Comparison of ENCODE assay signal across 16 cellular contexts in the genomic region with DNA sequence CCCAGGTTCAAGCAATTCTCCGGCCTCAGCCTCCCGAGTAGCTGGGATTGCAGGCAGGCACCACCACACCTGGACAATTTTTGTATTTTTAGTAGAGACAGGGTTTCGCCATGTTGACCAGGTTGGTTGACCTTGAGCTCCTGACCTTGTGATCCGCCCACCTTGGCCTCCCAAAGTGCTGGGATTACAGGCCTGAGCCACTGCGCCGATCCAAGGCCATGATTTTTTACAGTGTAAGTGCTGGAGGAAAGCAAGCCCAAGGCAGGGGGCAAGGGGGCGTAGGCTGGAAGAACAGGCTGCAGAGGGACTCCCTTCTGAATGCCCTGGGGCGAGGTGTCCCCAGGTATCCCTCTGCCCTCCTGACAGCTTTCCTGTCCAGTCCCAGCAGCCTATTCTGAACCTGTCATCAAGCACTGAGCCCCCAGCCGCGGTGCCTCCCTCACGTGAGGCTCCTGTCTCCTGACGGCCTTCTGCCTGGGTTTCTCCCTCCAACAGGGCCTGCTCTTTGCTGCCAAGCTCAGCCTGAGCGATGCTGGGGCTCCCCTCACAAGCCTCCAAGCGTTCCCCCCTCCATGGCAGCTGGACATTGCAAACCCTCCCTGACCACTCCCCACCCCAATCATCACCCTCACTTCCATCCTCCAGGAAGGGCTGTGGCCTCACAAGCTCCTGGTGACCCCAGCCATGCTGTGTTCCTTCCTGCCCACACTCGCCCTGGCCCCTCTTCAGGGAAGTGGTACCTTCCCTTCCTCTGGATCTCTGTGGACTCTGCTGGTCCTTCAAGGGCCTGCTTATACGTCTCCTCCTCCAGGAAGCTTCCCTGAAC. TPM values are rescaled to one million over a fixed set of nuclear protein-coding genes. Genes with fewer than 3 reads are reported as not detected.
DNase-seq lines count a peak whose midpoint lies in the region; ATAC-seq and TF ChIP-seq lines count a peak whose summit lies in the region.
"Had no signal": no experiment of that assay in that cellular context is flagged by ENCODE, and none has a peak within 500 bp of the region (broad histone marks: within the 10 kb centered on the region; RNA-seq: fewer than 3 reads in every experiment).

No MANE protein-coding gene starts in this region.

- peaks cover 7 to 8% of the 10 kb centered on the region in 2 donors for H3K4me1 ChIP-seq in left lung
- H3K4me1 ChIP-seq: HAP-1 had no signal

- H3K9me3 Mint-ChIP-seq in CD4-positive, alpha-beta T cell: no peaks in the 10 kb centered on the region
- H3K9me3 Mint-ChIP-seq in IgD-negative memory B cell (no peaks in the 10 kb centered on the region), neural crest cell (no peaks in the 10 kb centered on the region)
- no peaks in the 10 kb centered on the region for H3K9me3 Mint-ChIP-seq in dendritic cell treated with granulocyte-macrophage colony-stimulating factor and Interleukin-4, amounts not matched to agents 40 ng/mL and 50 ng/mL, for 4 days
- H3K9me3 Mint-ChIP-seq in activated T-helper 1 cell treated with anti-CD3 and anti-CD28 coated beads, Interleukin-12 subunit alpha, Interleukin-12 subunit beta, Interleukin-2, Interleukin-4 antibody, amounts not matched to agents 30 ng/mL and 10 ng/mL and 1 ng/mL, durations not matched to agents 14 hours and 24 hours and 36 hours: no peaks in the 10 kb centered on the region

- peaks cover 68% of the 10 kb centered on the region for H3K4me1 Mint-ChIP-seq in CD4-positive, alpha-beta T cell (ENCODE audit: low read depth)
- peaks cover 6 to 20% (median 13%) of the 10 kb centered on the region in 3 donors for H3K4me1 Mint-ChIP-seq in IgD-negative memory B cell
- H3K4me1 Mint-ChIP-seq in dendritic cell treated with granulocyte-macrophage colony-stimulating factor and Interleukin-4, amounts not matched to agents 40 ng/mL and 50 ng/mL, for 4 days (ENCODE audit: low read depth): peaks cover 64% of the 10 kb centered on the region
- H3K4me1 Mint-ChIP-seq in neural crest cell: peaks cover 20% of the 10 kb centered on the region
- H3K4me1 Mint-ChIP-seq in activated T-helper 1 cell treated with anti-CD3 and anti-CD28 coated beads, Interleukin-12 subunit alpha, Interleukin-12 subunit beta, Interleukin-2, Interleukin-4 antibody, amounts not matched to agents 30 ng/mL and 10 ng/mL and 1 ng/mL, durations not matched to agents 14 hours and 24 hours and 36 hours (ENCODE audit: low read depth): peaks cover 41% of the 10 kb centered on the region

- no peak overlapping the region for H3K27ac ChIP-seq in CD4-positive, alpha-beta T cell (ENCODE audit: low read depth, low read length)
- no peak overlapping the region for H3K27ac ChIP-seq in left lung
- H3K27ac ChIP-seq: SK-N-MC had no signal

- H3K9me3 ChIP-seq in CD4-positive, alpha-beta T cell (ENCODE audit: control insufficient read depth, low read length): no peaks in the 10 kb centered on the region
- no peaks in the 10 kb centered on the region for H3K9me3 ChIP-seq in left lung
- H3K9me3 ChIP-seq: HAP-1 had no signal

- no peaks in the 10 kb centered on the region for H3K36me3 ChIP-seq in left lung
- H3K36me3 ChIP-seq: HAP-1 had no signal

- intact Hi-C loops in CD4-positive, alpha-beta T cell (cut with DNase I, micrococcal nuclease): no loop called here
- intact Hi-C loops in dendritic cell treated with granulocyte-macrophage colony-stimulating factor and Interleukin-4, amounts not matched to agents 40 ng/mL and 50 ng/mL, for 4 days (cut with micrococcal nuclease): no loop called here
- intact Hi-C loops in left lung (cut with DNase I): no loop called here
- intact Hi-C loops in activated T-helper 1 cell treated with anti-CD3 and anti-CD28 coated beads, Interleukin-12 subunit alpha, Interleukin-12 subunit beta, Interleukin-2, Interleukin-4 antibody, amounts not matched to agents 30 ng/mL and 10 ng/mL and 1 ng/mL, durations not matched to agents 14 hours and 24 hours and 36 hours (cut with micrococcal nuclease): no loop called here

- no peak for DNase-seq in CD4-positive, alpha-beta T cell
- DNase-seq in neural crest cell (ENCODE audit: low read depth, low spot score) (no peak), left lung (no peak), SIG-M5 treated with dmso at 0.1 percent for 504 hours (lab: John Stamatoyannopoulos, UW; ENCODE audit: unreplicated experiment) (no peak)
- no peak for DNase-seq in activated T-helper 1 cell treated with anti-CD3 and anti-CD28 coated beads, Interleukin-12 subunit alpha, Interleukin-12 subunit beta, Interleukin-2, Interleukin-4 antibody, amounts not matched to agents 30 ng/mL and 10 ng/mL and 1 ng/mL, durations not matched to agents 14 hours and 24 hours and 36 hours (ENCODE audit: low spot score)
- DNase-seq: ACHN, NCI-H1930, NCI-H2171, NCI-H446, NCI-H69, RPMI8226 had no signal

- no peak for ATAC-seq in CD4-positive, alpha-beta T cell (ENCODE audit: poor library complexity)
- no peak for ATAC-seq in left lung

- POLR2A ChIA-PET in CD4-positive, alpha-beta T cell (lab: Charles Lee): interaction anchor here (0.8 to 8.6 kb wide), 4 partner anchors 13 to 30 kb away, joined by 3 to 217 read pairs (median 12); no protein-coding TSS in a partner anchor

- CTCF ChIA-PET in CD4-positive, alpha-beta T cell (lab: Charles Lee): no interaction called here

- no peaks in the 10 kb centered on the region for H3K27me3 Mint-ChIP-seq in CD4-positive, alpha-beta T cell
- H3K27me3 Mint-ChIP-seq in IgD-negative memory B cell: no peaks in the 10 kb centered on the region
- H3K27me3 Mint-ChIP-seq in dendritic cell treated with granulocyte-macrophage colony-stimulating factor and Interleukin-4, amounts not matched to agents 40 ng/mL and 50 ng/mL, for 4 days: peaks cover 26% of the 10 kb centered on the region
- H3K27me3 Mint-ChIP-seq in neural crest cell (ENCODE audit: low read depth): no peaks in the 10 kb centered on the region
- peaks cover 2% of the 10 kb centered on the region for H3K27me3 Mint-ChIP-seq in activated T-helper 1 cell treated with anti-CD3 and anti-CD28 coated beads, Interleukin-12 subunit alpha, Interleukin-12 subunit beta, Interleukin-2, Interleukin-4 antibody, amounts not matched to agents 30 ng/mL and 10 ng/mL and 1 ng/mL, durations not matched to agents 14 hours and 24 hours and 36 hours (ENCODE audit: insufficient read depth)
- H3K27me3 Mint-ChIP-seq: CD4-positive, alpha-beta memory T cell had no signal

- peak overlapping the region; percentile 71 for H3K27ac Mint-ChIP-seq in CD4-positive, alpha-beta T cell
- H3K27ac Mint-ChIP-seq in IgD-negative memory B cell: peak overlapping the region in 2 of 3 donors; percentile 12 to 40
- peak overlapping the region; percentile 63 for H3K27ac Mint-ChIP-seq in dendritic cell treated with granulocyte-macrophage colony-stimulating factor and Interleukin-4, amounts not matched to agents 40 ng/mL and 50 ng/mL, for 4 days
- H3K27ac Mint-ChIP-seq in neural crest cell (ENCODE audit: unreplicated experiment): peak overlapping the region; percentile 90
- no peak overlapping the region for H3K27ac Mint-ChIP-seq in activated T-helper 1 cell treated with anti-CD3 and anti-CD28 coated beads, Interleukin-12 subunit alpha, Interleukin-12 subunit beta, Interleukin-2, Interleukin-4 antibody, amounts not matched to agents 30 ng/mL and 10 ng/mL and 1 ng/mL, durations not matched to agents 14 hours and 24 hours and 36 hours

- H3K27me3 ChIP-seq in CD4-positive, alpha-beta T cell (ENCODE audit: control insufficient read depth, insufficient read depth, low read length): no peaks in the 10 kb centered on the region
- no peaks in the 10 kb centered on the region for H3K27me3 ChIP-seq in left lung

- no peaks in the 10 kb centered on the region for H3K36me3 Mint-ChIP-seq in CD4-positive, alpha-beta T cell (ENCODE audit: low read depth)
- no peaks in the 10 kb centered on the region for H3K36me3 Mint-ChIP-seq in IgD-negative memory B cell
- H3K36me3 Mint-ChIP-seq in dendritic cell treated with granulocyte-macrophage colony-stimulating factor and Interleukin-4, amounts not matched to agents 40 ng/mL and 50 ng/mL, for 4 days (ENCODE audit: low read depth): no peaks in the 10 kb centered on the region
- no peaks in the 10 kb centered on the region for H3K36me3 Mint-ChIP-seq in neural crest cell (ENCODE audit: low read depth)
- no peaks in the 10 kb centered on the region for H3K36me3 Mint-ChIP-seq in activated T-helper 1 cell treated with anti-CD3 and anti-CD28 coated beads, Interleukin-12 subunit alpha, Interleukin-12 subunit beta, Interleukin-2, Interleukin-4 antibody, amounts not matched to agents 30 ng/mL and 10 ng/mL and 1 ng/mL, durations not matched to agents 14 hours and 24 hours and 36 hours (ENCODE audit: low read depth)

- H3K4me3 Mint-ChIP-seq in CD4-positive, alpha-beta T cell: no peak overlapping the region
- H3K4me3 Mint-ChIP-seq in IgD-negative memory B cell: no peak overlapping the region
- no peak overlapping the region for H3K4me3 Mint-ChIP-seq in dendritic cell treated with granulocyte-macrophage colony-stimulating factor and Interleukin-4, amounts not matched to agents 40 ng/mL and 50 ng/mL, for 4 days
- H3K4me3 Mint-ChIP-seq in neural crest cell: no peak overlapping the region
- H3K4me3 Mint-ChIP-seq in activated T-helper 1 cell treated with anti-CD3 and anti-CD28 coated beads, Interleukin-12 subunit alpha, Interleukin-12 subunit beta, Interleukin-2, Interleukin-4 antibody, amounts not matched to agents 30 ng/mL and 10 ng/mL and 1 ng/mL, durations not matched to agents 14 hours and 24 hours and 36 hours: no peak overlapping the region

- no peak overlapping the region for H3K4me3 ChIP-seq in left lung
- H3K4me3 ChIP-seq: HAP-1, SK-N-MC had no signal

- no peak for TF ChIP-seq CTCF in CD4-positive, alpha-beta T cell (IDR thresholded peaks at IDR 0.05)
- TF ChIP-seq CTCF in neural crest cell (conservative IDR thresholded peaks at IDR 0.05): no peak
- TF ChIP-seq CTCF in left lung (IDR thresholded peaks at IDR 0.05): no peak

RNA-seq across cellular contexts. Expression of a gene that starts 37.6 kb away (rescaled TPM):
- 1,000 to 10,000 TPM; 1,602 to 1,631 TPM for total RNA-seq in CD4-positive, alpha-beta T cell
- polyA plus RNA-seq in IgD-negative memory B cell: 249 TPM
- total RNA-seq in neural crest cell (39.8 and 39.9 TPM in 2 replicates), left lung (100 to 1,000 TPM in 1 of 2 donors, 10 to 100 TPM in 1; 72.2 to 112 TPM)
- 92.3 TPM in 2 replicates for total RNA-seq in activated T-helper 1 cell treated with anti-CD3 and anti-CD28 coated beads, Interleukin-12 subunit alpha, Interleukin-12 subunit beta, Interleukin-2, Interleukin-4 antibody, amounts not matched to agents 30 ng/mL and 10 ng/mL and 1 ng/mL, durations not matched to agents 14 hours and 24 hours and 36 hours

Comparison
In these comparisons a context has a peak if more than half of its experiments do, and no peak if none do; other contexts are left out.
1. RNA of a gene that starts 37.6 kb away (total RNA-seq): 1,602 to 1,631 TPM in CD4-positive, alpha-beta T cell; 72.2 to 112 TPM in left lung, 92.3 TPM in activated T-helper 1 cell treated with anti-CD3 and anti-CD28 coated beads, Interleukin-12 subunit alpha, Interleukin-12 subunit beta, Interleukin-2, Interleukin-4 antibody, amounts not matched to agents 30 ng/mL and 10 ng/mL and 1 ng/mL, durations not matched to agents 14 hours and 24 hours and 36 hours and 39.8 to 39.9 TPM in neural crest cell; every median in the first group is over 10 times any median in the second.